In the genomic region with DNA sequence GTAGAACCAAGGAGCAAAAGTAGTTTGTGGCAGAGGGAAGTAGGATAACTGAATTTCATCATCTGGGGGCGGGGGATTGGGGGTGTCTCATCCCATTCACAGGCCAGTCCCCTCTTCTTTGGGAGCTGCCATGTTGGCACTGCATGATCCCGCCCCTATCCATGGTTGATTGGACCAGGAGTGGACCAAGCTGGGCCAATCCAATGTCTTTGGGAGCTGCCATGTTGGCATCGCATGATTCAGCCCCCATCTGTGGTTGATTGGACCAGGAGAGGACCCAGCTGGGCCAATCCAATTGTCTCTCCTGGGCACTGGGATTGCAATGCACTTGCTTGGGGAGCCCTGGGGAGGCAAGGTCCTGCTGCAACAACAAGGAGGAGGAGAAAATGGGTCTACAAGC, we compare ENCODE assay signal across 23 cellular contexts. TPM values are rescaled to one million over a fixed set of nuclear protein-coding genes. Genes with fewer than 3 reads are reported as not detected.
"Had no signal": no experiment of that assay in that cellular context is flagged by ENCODE, and none has a peak within 500 bp of the region (broad histone marks: within the 10 kb centered on the region; RNA-seq: fewer than 3 reads in every experiment).

No MANE protein-coding gene starts in this region.

- H3K27ac Mint-ChIP-seq: nephron progenitor cell had no signal

- H3K4me3 Mint-ChIP-seq: naive thymus-derived CD4-positive, alpha-beta T cell; nephron progenitor cell had no signal

- H3K27ac ChIP-seq: foreskin keratinocyte, hepatocyte, neutrophil, psoas muscle, sigmoid colon, skin epidermis, stomach, thoracic aorta, transverse colon had no signal

- H3K36me3 ChIP-seq: neutrophil, sigmoid colon, stomach, thoracic aorta, transverse colon had no signal

- H3K9me3 ChIP-seq: neutrophil, psoas muscle, sigmoid colon, stomach, thoracic aorta, transverse colon had no signal

- H3K4me3 ChIP-seq: hepatocyte, lung, psoas muscle, sigmoid colon, skin epidermis, stomach, thoracic aorta, transverse colon had no signal

- DNase-seq: cortex of kidney; effector memory CD4-positive, alpha-beta T cell; foreskin keratinocyte; head of caudate nucleus; kidney; left cardiac atrium; left ventricle myocardium superior; mesenchymal stem cell; naive thymus-derived CD4-positive, alpha-beta T cell; nephron progenitor cell; psoas muscle; retina; sigmoid colon; stimulated activated naive CD4-positive, alpha-beta T cell; stomach; substantia nigra; transverse colon had no signal

- H3K9me3 Mint-ChIP-seq: nephron progenitor cell had no signal

- H3K27me3 ChIP-seq: hepatocyte had no signal

- H3K4me1 ChIP-seq: foreskin keratinocyte, psoas muscle, sigmoid colon, stomach, transverse colon had no signal

- H3K4me1 Mint-ChIP-seq: naive thymus-derived CD4-positive, alpha-beta T cell had no signal

RNA-seq across cellular contexts. Expression of a gene that starts 12.3 kb away (rescaled TPM):
- total RNA-seq: epithelial cell of proximal tubule; foreskin keratinocyte; naive thymus-derived CD4-positive, alpha-beta T cell had no signal
- polyA plus RNA-seq: naive thymus-derived CD4-positive, alpha-beta T cell had no signal
